8 cellular contexts compared by ENCODE assay signal in the genomic region with DNA sequence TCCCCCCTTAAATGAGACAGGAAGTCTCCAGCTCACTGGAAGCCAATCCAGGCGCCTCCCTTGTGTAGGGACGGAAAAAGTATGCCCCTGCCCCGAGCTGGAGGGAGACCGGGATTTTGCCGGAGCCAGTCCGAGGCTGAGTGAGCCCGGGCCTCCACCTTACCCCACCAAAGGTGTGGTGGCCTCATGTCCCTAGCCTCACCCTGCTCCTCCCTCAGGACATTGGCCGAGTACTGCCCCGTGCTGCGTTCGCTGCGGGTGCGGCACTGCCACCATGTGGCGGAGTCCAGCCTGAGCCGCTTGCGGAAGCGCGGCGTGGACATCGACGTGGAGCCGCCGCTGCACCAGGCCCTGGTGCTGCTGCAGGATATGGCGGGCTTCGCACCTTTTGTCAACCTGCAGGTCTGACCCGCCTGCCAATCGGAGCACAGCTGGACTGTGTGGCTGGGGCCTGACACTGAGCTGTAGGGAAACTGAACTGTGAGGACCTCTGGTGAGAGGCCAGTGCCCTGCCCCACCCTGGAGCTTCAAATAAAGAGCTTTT. TPM values are rescaled to one million over a fixed set of nuclear protein-coding genes. Genes with fewer than 3 reads are reported as not detected.
A peak's percentile ranks its signal among the peaks of the same experiment; 100 is the strongest.
DNase-seq lines count a peak whose midpoint lies in the region; ATAC-seq, FAIRE-seq and TF ChIP-seq lines count a peak whose summit lies in the region.

No MANE protein-coding gene starts in this region.

- H3K36me3 ChIP-seq in mammary epithelial cell (ENCODE audit: insufficient read depth, low read length), result no peaks in the 10 kb centered on the region
- H3K36me3 ChIP-seq in gastrocnemius medialis, result no peaks in the 10 kb centered on the region

- no peaks in the 10 kb centered on the region for H3K9me3 Mint-ChIP-seq in immature natural killer cell

- peak overlapping the region; percentile 72 to 88 (median 74) for H3K4me3 ChIP-seq in mammary epithelial cell (replicated peaks in 1 of 3; ENCODE audit: insufficient read depth in 1 of 3, low read depth in 2 of 3, low read length in 3 of 3)
- H3K4me3 ChIP-seq in gastrocnemius medialis, result peak overlapping the region; percentile 82 to 92 (median 87)

- CTCF ChIA-PET in mammary epithelial cell (lab: Charles Lee; ENCODE audit: low non-redundant PET), result interaction anchor here (0.6 to 1.5 kb wide), 5 partner anchors 19 to 253 kb away, joined by 3 to 8 read pairs (median 3); no protein-coding TSS in a partner anchor

- dilution Hi-C loops in mammary epithelial cell (cut with HindIII; ENCODE audit: low sequenced_read_pairs), result no loop called here

- H3K36me3 Mint-ChIP-seq in immature natural killer cell, result peaks cover 0 to 4% (median 2%) of the 10 kb centered on the region in 3 donors

- 3% methylated on average over 14 of the region's 27 CpGs for WGBS in mammary epithelial cell (ENCODE audit: low coverage, missing lambda C conversion rate)

- peak overlapping the region; percentile 96 for H3K4me2 ChIP-seq in mammary epithelial cell (ENCODE audit: insufficient read depth, low read depth, low read length)

- no peak for FAIRE-seq in RCC 7860 (lab: Jason Lieb, UNC)

- intact Hi-C loops in mammary epithelial cell (cut with micrococcal nuclease) (loop anchor here (1.0 to 5.0 kb wide), 4 partner anchors 40 to 193 kb away; no protein-coding TSS in a partner anchor), gastrocnemius medialis (cut with DNase I; ENCODE audit: low total_unique reads) (loop anchor here (1.0 to 5.0 kb wide), 2 partner anchors 28 to 55 kb away; no protein-coding TSS in a partner anchor)

- H3K4me1 Mint-ChIP-seq in immature natural killer cell, result peaks cover 43 to 48% of the 10 kb centered on the region in 2 donors

- no peaks in the 10 kb centered on the region for H3K9me3 ChIP-seq in mammary epithelial cell (replicated peaks; ENCODE audit: insufficient read depth, low read length)
- H3K9me3 ChIP-seq in gastrocnemius medialis, result no peaks in the 10 kb centered on the region

- H3K27ac Mint-ChIP-seq in immature natural killer cell, result peak overlapping the region; percentile 66 to 90 (median 82)

- peak overlapping the region; percentile 99 for H2AFZ ChIP-seq in mammary epithelial cell (ENCODE audit: low read depth, low read length)

- H3K27me3 Mint-ChIP-seq in immature natural killer cell (ENCODE audit: low read depth in 3 of 3), result peaks cover 9 to 17% (median 13%) of the 10 kb centered on the region in 3 donors

- TF ChIP-seq CTCF in mammary epithelial cell (conservative IDR thresholded peaks at IDR 0.05 in 1 of 2, IDR thresholded peaks at IDR 0.05 in 1 of 2; ENCODE audit: extremely low read depth in 1 of 2, insufficient read depth in 1 of 2, low read depth in 1 of 2, low read length in 2 of 2), result peak; percentile 65 to 91
- peak; percentile 66 to 87 (median 83) for TF ChIP-seq CTCF in gastrocnemius medialis (IDR thresholded peaks at IDR 0.05 in 4 of 5, conservative IDR thresholded peaks at IDR 0.05 in 1 of 5)

- peak overlapping the region; percentile 49 for H3K9ac ChIP-seq in mammary epithelial cell (ENCODE audit: insufficient read depth, low read length)

- H3K4me1 ChIP-seq in mammary epithelial cell (ENCODE audit: insufficient read depth, low read length), result peaks cover 38% of the 10 kb centered on the region
- H3K4me1 ChIP-seq in gastrocnemius medialis, result peaks cover 27 to 30% of the 10 kb centered on the region in 2 donors

- TF ChIP-seq POLR2A in gastrocnemius medialis (IDR thresholded peaks at IDR 0.05), result no peak

- BruUV-seq in mammary epithelial cell (replicated peaks; lab: Mats Ljungman, UMichigan), result no TSS peak

- H3K27ac ChIP-seq in mammary epithelial cell (ENCODE audit: insufficient read depth, low read depth, low read length) (peak overlapping the region; percentile 46), gastrocnemius medialis (peak overlapping the region; percentile 85 to 97 (median 94))

- no peaks in the 10 kb centered on the region for H3K27me3 ChIP-seq in mammary epithelial cell (ENCODE audit: insufficient read depth, low read length)
- H3K27me3 ChIP-seq in gastrocnemius medialis, result peaks cover 7 to 14% (median 10%) of the 10 kb centered on the region in 3 donors

- peaks cover 20% of the 10 kb centered on the region for H3K79me2 ChIP-seq in mammary epithelial cell (ENCODE audit: insufficient read depth, low read length)

- H4K20me1 ChIP-seq in mammary epithelial cell (ENCODE audit: insufficient read depth, low read length), result no peaks in the 10 kb centered on the region

- in situ Hi-C loops in mammary epithelial cell (cut with MboI; ENCODE audit: low sequenced_read_pairs in 2 of 2), result no loop called here
- in situ Hi-C loops in gastrocnemius medialis (cut with MboI; ENCODE audit: low sequenced_read_pairs in 4 of 4), result no loop called here

- peak overlapping the region; percentile 94 to 100 (median 99) for H3K4me3 Mint-ChIP-seq in immature natural killer cell

- peak; percentile 8 for DNase-seq in DMS153 (lab: John Stamatoyannopoulos, UW)
- DNase-seq in HCEC 1CT, result peak; percentile 76
- peak; percentile 70 for DNase-seq in RCC 7860 (ENCODE audit: low spot score)
- peak; percentile 66 for DNase-seq in mammary epithelial cell
- DNase-seq in immature natural killer cell, result peak; percentile 61 to 64 (median 62)
- peak; percentile 68 to 81 for DNase-seq in gastrocnemius medialis
- no peak for DNase-seq in NCI-H146 (lab: John Stamatoyannopoulos, UW)

- ATAC-seq in gastrocnemius medialis (peak; percentile 43), GM21786 (IDR thresholded peaks at IDR 0.05; ENCODE audit: unreplicated experiment) (no peak)

RNA-seq across cellular contexts. Expression of a gene that starts 2.0 kb away (rescaled TPM):
- 1 to 10 TPM; 5.0 to 7.0 TPM for total RNA-seq in mammary epithelial cell
- polyA plus RNA-seq in mammary epithelial cell, result 6.5 TPM
- 0.41 TPM for polyA minus RNA-seq in mammary epithelial cell
- 10 to 100 TPM; 39.5 to 43.9 (median 39.7) TPM for polyA plus RNA-seq in immature natural killer cell
- total RNA-seq in gastrocnemius medialis, result 10 to 100 TPM; 14.2 to 34.8 (median 21.0) TPM

RNA-seq across cellular contexts. Expression of a gene that starts 4.1 kb away (rescaled TPM):
- total RNA-seq in mammary epithelial cell, result under 1 TPM; 0.50 to 0.82 TPM
- 0.16 TPM for polyA plus RNA-seq in mammary epithelial cell
- polyA minus RNA-seq in mammary epithelial cell, result not detected
- polyA plus RNA-seq in immature natural killer cell, result 1 to 10 TPM; 1.2 to 2.2 (median 2.0) TPM
- total RNA-seq in gastrocnemius medialis, result 1 to 10 TPM in 1 of 4 donors, under 1 TPM in 1, not detected in 2; 0.35 to 2.6 TPM

RNA-seq across cellular contexts. Expression of a gene that starts 9.7 kb away (rescaled TPM):
- 10 to 100 TPM; 32.0 to 49.5 TPM for total RNA-seq in mammary epithelial cell
- polyA plus RNA-seq in mammary epithelial cell, result 68.1 TPM
- 14.6 TPM for polyA minus RNA-seq in mammary epithelial cell
- polyA plus RNA-seq in immature natural killer cell, result 10 to 100 TPM; 61.8 to 65.3 (median 63.3) TPM
- 10 to 100 TPM; 51.6 to 83.1 (median 70.2) TPM for total RNA-seq in gastrocnemius medialis

RNA-seq across cellular contexts. Expression of a gene that starts 27.2 kb away (rescaled TPM):
- total RNA-seq in mammary epithelial cell, result 10 to 100 TPM; 12.3 to 73.5 TPM
- polyA plus RNA-seq in mammary epithelial cell, result 16.8 TPM
- polyA minus RNA-seq in mammary epithelial cell, result 10.5 TPM
- 10 to 100 TPM in 1 of 3 donors, 1 to 10 TPM in 2; 3.6 to 11.4 (median 5.0) TPM for polyA plus RNA-seq in immature natural killer cell
- 10 to 100 TPM in 3 of 4 donors, 1 to 10 TPM in 1; 8.6 to 17.3 (median 12.8) TPM for total RNA-seq in gastrocnemius medialis

RNA-seq across cellular contexts. Expression of a gene that starts 28.7 kb away (rescaled TPM):
- 1 to 10 TPM; 1.5 to 2.0 TPM for total RNA-seq in mammary epithelial cell
- polyA plus RNA-seq in mammary epithelial cell, result 1.2 TPM
- polyA minus RNA-seq in mammary epithelial cell, result not detected
- polyA plus RNA-seq in immature natural killer cell, result under 1 TPM; 0.32 to 0.67 (median 0.59) TPM
- not detected for total RNA-seq in gastrocnemius medialis
